8 cellular contexts compared by ENCODE assay signal in the genomic region with DNA sequence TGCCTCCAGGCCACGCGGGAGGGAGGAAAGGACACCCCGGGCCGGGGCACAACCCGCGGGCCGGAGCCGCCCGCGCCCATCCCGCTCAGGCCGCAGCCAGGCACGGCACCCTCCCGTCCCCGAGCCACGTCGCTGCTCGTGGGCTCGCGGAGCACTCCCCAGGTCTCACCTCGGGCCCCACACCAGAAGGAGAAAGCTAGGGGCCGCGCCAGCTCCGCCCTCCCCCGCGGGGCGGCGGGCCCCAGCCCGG. TPM values are rescaled to one million over a fixed set of nuclear protein-coding genes. Genes with fewer than 3 reads are reported as not detected.
DNase-seq lines count a peak whose midpoint lies in the region; ATAC-seq, FAIRE-seq and TF ChIP-seq lines count a peak whose summit lies in the region.

No MANE protein-coding gene starts in this region.

- H3K36me3 ChIP-seq in SJSA1 (peaks cover 50% of the 10 kb centered on the region), small intestine (ENCODE audit: control insufficient read depth in 2 of 2, insufficient read depth in 2 of 2, low read length in 2 of 2) (no peaks in the 10 kb centered on the region)

- ATAC-seq in GM19438 (IDR thresholded peaks at IDR 0.05; ENCODE audit: low read depth, unreplicated experiment) (peak; percentile 6), foreskin keratinocyte (no peak), HG03442 (IDR thresholded peaks at IDR 0.05; ENCODE audit: unreplicated experiment) (no peak)

- DNase-seq in SJSA1 (ENCODE audit: low read depth in 1 of 2, low spot score in 2 of 2) (no peak), foreskin keratinocyte (peak in 1 of 2 donors; percentile 67), small intestine (no peak), GOT3 (lab: John Stamatoyannopoulos, UW) (no peak), NCI-H524 treated with DMSO at 0.1 percent for 48 hours (lab: John Stamatoyannopoulos, UW) (no peak), UCSD-AML1 (lab: John Stamatoyannopoulos, UW; ENCODE audit: unreplicated experiment) (no peak)

- FAIRE-seq in small intestine (lab: Jason Lieb, UNC): no peak

- H3K4me1 ChIP-seq in SJSA1 (replicated peaks) (peaks cover 34% of the 10 kb centered on the region), foreskin keratinocyte (peaks cover 28% of the 10 kb centered on the region), small intestine (ENCODE audit: control insufficient read depth in 2 of 2, insufficient read depth in 1 of 2, low read depth in 1 of 2, low read length in 1 of 2) (peaks cover 7 to 16% of the 10 kb centered on the region in 2 donors)

- H3K27ac ChIP-seq in SJSA1: peak overlapping the region; percentile 93
- H3K27ac ChIP-seq in foreskin keratinocyte: peak overlapping the region; percentile 94
- H3K27ac ChIP-seq in small intestine (ENCODE audit: low read depth in 1 of 2, low read length in 1 of 2): peak overlapping the region; percentile 95 to 99

- H3K4me3 ChIP-seq in SJSA1 (peak overlapping the region; percentile 63), small intestine (ENCODE audit: low read depth in 1 of 2, low read length in 2 of 2) (peak overlapping the region; percentile 73 to 81)

- H3K9me3 ChIP-seq in SJSA1 (replicated peaks): peaks cover 4% of the 10 kb centered on the region; the same call in 1 of the 2 replicates
- no peaks in the 10 kb centered on the region for H3K9me3 ChIP-seq in small intestine (ENCODE audit: control insufficient read depth, low read depth)

- WGBS in small intestine, 3 donors: 0 to 1% (median 0%) methylated on average over 11 to 29 of the region's 29 CpGs

- no peaks in the 10 kb centered on the region for H3K27me3 ChIP-seq in SJSA1 (replicated peaks)
- H3K27me3 ChIP-seq in foreskin keratinocyte: no peaks in the 10 kb centered on the region
- no peaks in the 10 kb centered on the region for H3K27me3 ChIP-seq in small intestine (ENCODE audit: control insufficient read depth in 2 of 2, insufficient read depth in 2 of 2, low read length in 2 of 2)

- no peak for TF ChIP-seq CTCF in foreskin keratinocyte (conservative IDR thresholded peaks at IDR 0.05)

RNA-seq across cellular contexts. Expression of a gene that starts 0.6 kb away (rescaled TPM):
- 306 and 544 TPM in 2 replicates for total RNA-seq in SJSA1 (2014; rRNA removed; shearing (Covaris generic))
- total RNA-seq in foreskin keratinocyte: 521 and 562 TPM in 2 replicates
- polyA plus RNA-seq in foreskin keratinocyte: 411 and 420 TPM in 2 replicates
- polyA plus RNA-seq in small intestine: 100 to 1,000 TPM; 136 to 193 (median 150) TPM

RNA-seq across cellular contexts. Expression of a gene that starts 0.9 kb away (rescaled TPM):
- total RNA-seq in SJSA1 (2014; rRNA removed; shearing (Covaris generic)): 503 and 517 TPM in 2 replicates
- total RNA-seq in foreskin keratinocyte: 257 and 274 TPM in 2 replicates
- 110 and 131 TPM in 2 replicates for polyA plus RNA-seq in foreskin keratinocyte
- 100 to 1,000 TPM; 112 to 171 (median 125) TPM for polyA plus RNA-seq in small intestine

RNA-seq across cellular contexts. Expression of a gene that starts 41.2 kb away (rescaled TPM):
- total RNA-seq in SJSA1 (2014; rRNA removed; shearing (Covaris generic)): 74.3 and 74.5 TPM in 2 replicates
- 34.0 and 34.3 TPM in 2 replicates for total RNA-seq in foreskin keratinocyte
- polyA plus RNA-seq in foreskin keratinocyte (8.6 and 8.7 TPM in 2 replicates), small intestine (10 to 100 TPM; 25.7 to 60.6 (median 38.9) TPM)
